Comparison of ENCODE assay signal across 17 cellular contexts in the genomic region with DNA sequence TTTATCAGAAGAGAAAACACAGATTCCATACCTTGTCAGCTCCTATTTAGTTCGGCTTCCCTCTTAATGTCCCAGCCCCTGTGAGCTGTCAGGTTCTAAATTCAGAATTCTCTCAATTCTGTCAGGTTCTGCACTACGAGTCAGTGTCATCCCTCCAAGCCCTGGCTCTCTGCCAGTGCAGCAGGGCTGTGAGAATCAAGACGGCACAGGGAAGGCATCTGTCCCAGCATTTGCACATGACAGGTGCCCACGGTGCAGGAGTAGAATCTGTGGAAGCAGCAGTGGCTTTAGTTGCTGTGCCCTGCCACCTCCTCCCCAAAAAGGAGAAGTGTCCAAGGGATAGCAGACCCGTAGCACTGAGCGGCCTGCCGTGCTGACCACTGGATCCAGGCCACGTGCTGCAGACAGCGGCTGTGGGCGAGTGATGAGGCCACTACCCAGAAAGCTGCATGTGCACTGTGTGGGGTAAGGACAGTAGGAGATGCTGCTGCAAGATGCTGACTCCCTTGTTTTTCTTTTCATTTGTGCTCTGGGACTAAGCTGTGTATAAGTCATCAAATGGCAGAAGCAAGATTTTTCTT.
"Had no signal": no experiment of that assay in that cellular context is flagged by ENCODE, and none has a peak within 500 bp of the region (broad histone marks: within the 10 kb centered on the region; RNA-seq: fewer than 3 reads in every experiment).

No MANE protein-coding gene starts in this region.

- H3K27me3 ChIP-seq: brain microvascular endothelial cell, heart right ventricle, neural progenitor cell, pancreas, tibial artery, vagina had no signal

- DNase-seq: activated CD4-positive, alpha-beta T cell treated with anti-CD3 and anti-CD28 coated beads for 36 hours; activated CD8-positive, alpha-beta memory T cell treated with anti-CD3 and anti-CD28 coated beads, Interleukin-2, amount 50 U/mL, for 48 hours; activated CD8-positive, alpha-beta T cell treated with anti-CD3 and anti-CD28 coated beads for 36 hours; activated naive CD8-positive, alpha-beta T cell treated with anti-CD3 and anti-CD28 coated beads for 36 hours; brain microvascular endothelial cell; effector memory CD4-positive, alpha-beta T cell; heart right ventricle; left colon; lower lobe of right lung; pancreas; stimulated activated CD4-positive, alpha-beta T cell treated with anti-CD3 and anti-CD28 coated beads, Interleukin-15, amount 100 ng/mL, for 24 hours; stimulated activated CD4-positive, alpha-beta T cell treated with anti-CD3 and anti-CD28 coated beads, Interleukin-4, amount 100 ng/mL, for 1 hour; stimulated activated naive CD4-positive, alpha-beta T cell; T-helper 17 cell; tibial artery had no signal

- ATAC-seq: activated CD4-positive, alpha-beta T cell treated with anti-CD3 and anti-CD28 coated beads for 36 hours; activated CD8-positive, alpha-beta T cell treated with anti-CD3 and anti-CD28 coated beads for 36 hours; heart right ventricle; left colon; lower lobe of right lung; pancreas; T-helper 17 cell had no signal

- H3K4me3 ChIP-seq: heart right ventricle, lower lobe of right lung, neural progenitor cell, pancreas, tibial artery, vagina had no signal

- H3K4me1 ChIP-seq: heart right ventricle, lower lobe of right lung, neural progenitor cell, pancreas, tibial artery, vagina had no signal

- H3K9me3 ChIP-seq: lower lobe of right lung, pancreas, vagina had no signal

- H3K27ac ChIP-seq: brain microvascular endothelial cell, heart right ventricle, lower lobe of right lung, neural progenitor cell, pancreas, tibial artery, vagina had no signal
